27 cellular contexts compared by ENCODE assay signal in genomic region chr3:57110214-57110613, GRCh38. TPM values are rescaled to one million over a fixed set of nuclear protein-coding genes. Genes with fewer than 3 reads are reported as not detected.
"Had no signal": no experiment of that assay in that cellular context is flagged by ENCODE, and none has a peak within 500 bp of the region (broad histone marks: within the 10 kb centered on the region; RNA-seq: fewer than 3 reads in every experiment).

No MANE protein-coding gene starts in this region.

- H3K4me1 ChIP-seq: esophagus muscularis mucosa, gastrocnemius medialis, tibial nerve had no signal

- H3K27ac Mint-ChIP-seq: activated CD4-positive, alpha-beta T cell treated with anti-CD3 and anti-CD28 coated beads, Interleukin-2, amount 10 ng/mL, durations not matched to agents 7 days and 5 days; activated CD8-positive, alpha-beta memory T cell treated with anti-CD3 and anti-CD28 coated beads, Interleukin-2, amount 10 ng/mL, durations not matched to agents 7 days and 5 days; activated CD8-positive, alpha-beta T cell treated with anti-CD3 and anti-CD28 coated beads for 36 hours; activated naive CD4-positive, alpha-beta T cell treated with anti-CD3 and anti-CD28 coated beads, Interleukin-2, amount 10 ng/mL, durations not matched to agents 7 days and 5 days; effector memory CD8-positive, alpha-beta T cell; natural killer cell; stimulated activated effector memory CD8-positive, alpha-beta T cell treated with anti-CD3 and anti-CD28 coated beads, Interleukin-12 subunit alpha, Interleukin-12 subunit beta, amount 100 ng/mL, for 72 hours; stimulated activated naive CD8-positive, alpha-beta T cell treated with anti-CD3 and anti-CD28 coated beads, Interleukin-15, amount 100 ng/mL, for 72 hours had no signal

- H3K9me3 ChIP-seq: esophagus muscularis mucosa, gastrocnemius medialis, tibial nerve had no signal

- H3K4me1 Mint-ChIP-seq: activated naive CD4-positive, alpha-beta T cell treated with anti-CD3 and anti-CD28 coated beads, Interleukin-2, amount 10 ng/mL, durations not matched to agents 7 days and 5 days; stimulated activated naive CD8-positive, alpha-beta T cell treated with anti-CD3 and anti-CD28 coated beads, Interleukin-15, amount 100 ng/mL, for 72 hours had no signal

- H3K9me3 Mint-ChIP-seq: activated CD4-positive, alpha-beta T cell treated with anti-CD3 and anti-CD28 coated beads, Interleukin-2, amount 10 ng/mL, durations not matched to agents 7 days and 5 days; activated CD8-positive, alpha-beta T cell treated with anti-CD3 and anti-CD28 coated beads for 36 hours; activated naive CD4-positive, alpha-beta T cell treated with anti-CD3 and anti-CD28 coated beads, Interleukin-2, amount 10 ng/mL, durations not matched to agents 7 days and 5 days; effector memory CD8-positive, alpha-beta T cell; natural killer cell; stimulated activated effector memory CD8-positive, alpha-beta T cell treated with anti-CD3 and anti-CD28 coated beads, Interleukin-12 subunit alpha, Interleukin-12 subunit beta, amount 100 ng/mL, for 72 hours; stimulated activated naive CD8-positive, alpha-beta T cell treated with anti-CD3 and anti-CD28 coated beads, Interleukin-15, amount 100 ng/mL, for 72 hours had no signal

- H3K27me3 Mint-ChIP-seq: activated CD8-positive, alpha-beta T cell treated with anti-CD3 and anti-CD28 coated beads for 36 hours; stimulated activated naive CD8-positive, alpha-beta T cell treated with anti-CD3 and anti-CD28 coated beads, Interleukin-15, amount 100 ng/mL, for 72 hours had no signal

- H3K4me3 Mint-ChIP-seq: activated CD4-positive, alpha-beta T cell treated with anti-CD3 and anti-CD28 coated beads, Interleukin-2, amount 10 ng/mL, durations not matched to agents 7 days and 5 days; activated CD8-positive, alpha-beta memory T cell treated with anti-CD3 and anti-CD28 coated beads, Interleukin-2, amount 10 ng/mL, durations not matched to agents 7 days and 5 days; activated CD8-positive, alpha-beta T cell treated with anti-CD3 and anti-CD28 coated beads for 36 hours; activated naive CD4-positive, alpha-beta T cell treated with anti-CD3 and anti-CD28 coated beads, Interleukin-2, amount 10 ng/mL, durations not matched to agents 7 days and 5 days; natural killer cell; stimulated activated effector memory CD8-positive, alpha-beta T cell treated with anti-CD3 and anti-CD28 coated beads, Interleukin-12 subunit alpha, Interleukin-12 subunit beta, amount 100 ng/mL, for 72 hours; stimulated activated naive CD8-positive, alpha-beta T cell treated with anti-CD3 and anti-CD28 coated beads, Interleukin-15, amount 100 ng/mL, for 72 hours had no signal

- DNase-seq: activated CD4-positive, alpha-beta T cell treated with anti-CD3 and anti-CD28 coated beads, Interleukin-2, amount 10 ng/mL, durations not matched to agents 7 days and 5 days; activated CD4-positive, CD25-positive, alpha-beta regulatory T cell treated with anti-CD3 and anti-CD28 coated beads, Interleukin-2, amount 50 U/mL, for 72 hours; activated CD8-positive, alpha-beta memory T cell treated with anti-CD3 and anti-CD28 coated beads, Interleukin-2, amount 10 ng/mL, durations not matched to agents 7 days and 5 days; activated CD8-positive, alpha-beta T cell treated with anti-CD3 and anti-CD28 coated beads for 36 hours; activated effector memory CD4-positive, alpha-beta T cell treated with anti-CD3 and anti-CD28 coated beads, Interleukin-2, amount 50 U/mL, for 16 hours; activated naive CD4-positive, alpha-beta T cell treated with anti-CD3 and anti-CD28 coated beads, Interleukin-2, amount 10 ng/mL, durations not matched to agents 7 days and 5 days; activated T-cell treated with anti-CD3 and anti-CD28 coated beads for 4 hours; amygdala; caudate nucleus; dermis blood vessel endothelial cell; effector memory CD8-positive, alpha-beta T cell; gastrocnemius medialis; hippocampal formation; left ventricle myocardium superior; midbrain; natural killer cell; nucleus accumbens; small intestine; stimulated activated CD4-positive, alpha-beta T cell treated with anti-CD3 and anti-CD28 coated beads, Interleukin-2, amount 100 ng/mL, for 24 hours; stimulated activated naive CD8-positive, alpha-beta T cell treated with anti-CD3 and anti-CD28 coated beads, Interleukin-15, amount 100 ng/mL, for 72 hours had no signal

- H3K4me3 ChIP-seq: esophagus muscularis mucosa, gastrocnemius medialis, tibial nerve had no signal

- H3K36me3 Mint-ChIP-seq: activated CD8-positive, alpha-beta memory T cell treated with anti-CD3 and anti-CD28 coated beads, Interleukin-2, amount 10 ng/mL, durations not matched to agents 7 days and 5 days; activated naive CD4-positive, alpha-beta T cell treated with anti-CD3 and anti-CD28 coated beads, Interleukin-2, amount 10 ng/mL, durations not matched to agents 7 days and 5 days; natural killer cell; stimulated activated effector memory CD8-positive, alpha-beta T cell treated with anti-CD3 and anti-CD28 coated beads, Interleukin-12 subunit alpha, Interleukin-12 subunit beta, amount 100 ng/mL, for 72 hours had no signal

- H3K27ac ChIP-seq: esophagus muscularis mucosa, gastrocnemius medialis, tibial nerve, VCaP had no signal

- ATAC-seq: activated CD8-positive, alpha-beta memory T cell treated with anti-CD3 and anti-CD28 coated beads, Interleukin-2, amount 10 ng/mL, durations not matched to agents 7 days and 5 days; activated CD8-positive, alpha-beta T cell treated with anti-CD3 and anti-CD28 coated beads for 36 hours; effector memory CD8-positive, alpha-beta T cell; gastrocnemius medialis; left ventricle myocardium superior; natural killer cell; stimulated activated effector memory CD8-positive, alpha-beta T cell treated with anti-CD3 and anti-CD28 coated beads, Interleukin-12 subunit alpha, Interleukin-12 subunit beta, amount 100 ng/mL, for 72 hours; stimulated activated naive CD8-positive, alpha-beta T cell treated with anti-CD3 and anti-CD28 coated beads, Interleukin-15, amount 100 ng/mL, for 72 hours had no signal

- H3K27me3 ChIP-seq: esophagus muscularis mucosa, tibial nerve had no signal

- H3K36me3 ChIP-seq: gastrocnemius medialis had no signal

RNA-seq across cellular contexts. Expression of gene SPATA12, which starts 49.8 kb away (rescaled TPM):
- total RNA-seq: activated CD4-positive, alpha-beta T cell treated with anti-CD3 and anti-CD28 coated beads, Interleukin-2, amount 10 ng/mL, durations not matched to agents 7 days and 5 days; activated CD8-positive, alpha-beta memory T cell treated with anti-CD3 and anti-CD28 coated beads, Interleukin-2, amount 10 ng/mL, durations not matched to agents 7 days and 5 days; activated CD8-positive, alpha-beta T cell treated with anti-CD3 and anti-CD28 coated beads for 36 hours; gastrocnemius medialis; left ventricle myocardium superior; natural killer cell; sciatic nerve; T-helper 2 cell treated with Interferon-gamma antibody and Interleukin-4, amounts not matched to agents 100 ng/mL and 5 ng/mL, for 36 hours; tibial nerve; urinary bladder had no signal

RNA-seq across cellular contexts. Expression of gene IL17RD, which starts 54.9 kb away (rescaled TPM):
- total RNA-seq: activated CD4-positive, alpha-beta T cell treated with anti-CD3 and anti-CD28 coated beads, Interleukin-2, amount 10 ng/mL, durations not matched to agents 7 days and 5 days; activated CD8-positive, alpha-beta T cell treated with anti-CD3 and anti-CD28 coated beads for 36 hours had no signal
